Comparison of ENCODE assay signal across 1 cellular context in the genomic region with DNA sequence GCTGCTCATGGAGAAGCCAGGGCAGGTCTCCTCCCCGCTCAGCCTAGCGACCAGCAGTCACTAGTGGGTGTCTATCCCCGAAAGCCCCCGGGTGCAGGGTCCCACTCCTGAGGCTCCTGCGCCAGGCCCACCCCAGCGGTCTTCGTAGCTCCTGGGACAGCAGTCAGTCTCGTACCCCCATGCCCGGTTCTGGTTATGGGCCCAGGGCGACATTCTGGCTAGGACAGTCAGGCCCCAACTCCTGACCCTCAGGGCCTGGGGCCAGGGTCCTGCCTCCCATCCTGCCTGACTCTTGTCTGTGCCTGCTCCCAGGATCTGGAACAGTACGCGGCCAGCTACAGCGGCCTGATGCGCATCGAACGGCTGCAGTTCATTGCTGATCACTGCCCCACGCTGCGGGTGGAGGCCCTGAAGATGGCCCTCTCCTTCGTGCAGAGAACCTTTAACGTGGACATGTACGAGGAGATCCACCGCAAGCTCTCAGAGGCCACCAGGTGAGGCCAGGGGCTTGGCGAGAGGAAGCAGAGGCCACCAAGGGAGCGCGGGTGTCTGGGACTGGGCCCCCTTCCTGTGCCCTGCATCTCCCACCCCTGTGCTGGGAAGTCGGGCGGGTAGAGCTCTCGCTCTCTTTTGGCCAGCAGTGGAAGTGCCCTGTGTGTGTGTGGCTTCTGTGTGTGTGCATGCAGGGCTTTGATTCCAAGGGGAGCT.
TF ChIP-seq lines count a peak whose summit lies in the region.

No MANE protein-coding gene starts in this region.

TF ChIP-seq in H1, 55 proteins besides CTCF, POLR2A, EP300 and RAD21:
- TF ChIP-seq TEAD4 (IDR thresholded peaks at IDR 0.05; ENCODE audit: low read depth, low read length) (no peak), CEBPB (IDR thresholded peaks at IDR 0.05; ENCODE audit: low read depth, low read length) (no peak), EZH2 (IDR thresholded peaks at IDR 0.05; ENCODE audit: low read depth, low read length, severe bottlenecking) (no peak), TAF1 (IDR thresholded peaks at IDR 0.05; ENCODE audit: low read depth, low read length) (no peak), SUZ12 (IDR thresholded peaks at IDR 0.05; ENCODE audit: low read length) (no peak), POLR2AphosphoS5 (IDR thresholded peaks at IDR 0.05; ENCODE audit: low read depth, low read length) (no peak), CBX5 (IDR thresholded peaks at IDR 0.05; ENCODE audit: low read depth, low read length) (no peak), YY1 (IDR thresholded peaks at IDR 0.05; ENCODE audit: low read depth, low read length) (no peak), SAP30 (IDR thresholded peaks at IDR 0.05; ENCODE audit: insufficient read depth, insufficient replicate concordance, low read length) (no peak), SP2 (IDR thresholded peaks at IDR 0.05; ENCODE audit: low read length) (no peak), KDM1A (IDR thresholded peaks at IDR 0.05; ENCODE audit: borderline replicate concordance, low read length) (no peak), TCF12 (IDR thresholded peaks at IDR 0.05; ENCODE audit: low read depth, low read length) (no peak), BACH1 (IDR thresholded peaks at IDR 0.05; ENCODE audit: low read length) (no peak), SIRT6 (IDR thresholded peaks at IDR 0.05; ENCODE audit: low read length) (no peak), POU5F1 (IDR thresholded peaks at IDR 0.05; ENCODE audit: low read depth, low read length) (no peak)
- TF ChIP-seq, protein P1, sequence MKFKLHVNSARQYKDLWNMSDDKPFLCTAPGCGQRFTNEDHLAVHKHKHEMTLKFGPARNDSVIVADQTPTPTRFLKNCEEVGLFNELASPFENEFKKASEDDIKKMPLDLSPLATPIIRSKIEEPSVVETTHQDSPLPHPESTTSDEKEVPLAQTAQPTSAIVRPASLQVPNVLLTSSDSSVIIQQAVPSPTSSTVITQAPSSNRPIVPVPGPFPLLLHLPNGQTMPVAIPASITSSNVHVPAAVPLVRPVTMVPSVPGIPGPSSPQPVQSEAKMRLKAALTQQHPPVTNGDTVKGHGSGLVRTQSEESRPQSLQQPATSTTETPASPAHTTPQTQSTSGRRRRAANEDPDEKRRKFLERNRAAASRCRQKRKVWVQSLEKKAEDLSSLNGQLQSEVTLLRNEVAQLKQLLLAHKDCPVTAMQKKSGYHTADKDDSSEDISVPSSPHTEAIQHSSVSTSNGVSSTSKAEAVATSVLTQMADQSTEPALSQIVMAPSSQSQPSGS (IDR thresholded peaks at IDR 0.05; ENCODE audit: low read length), result no peak
- TF ChIP-seq, protein P2, sequence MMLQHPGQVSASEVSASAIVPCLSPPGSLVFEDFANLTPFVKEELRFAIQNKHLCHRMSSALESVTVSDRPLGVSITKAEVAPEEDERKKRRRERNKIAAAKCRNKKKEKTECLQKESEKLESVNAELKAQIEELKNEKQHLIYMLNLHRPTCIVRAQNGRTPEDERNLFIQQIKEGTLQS (IDR thresholded peaks at IDR 0.05; ENCODE audit: insufficient read depth, low read depth, low read length), result no peak
- TF ChIP-seq, protein P3, sequence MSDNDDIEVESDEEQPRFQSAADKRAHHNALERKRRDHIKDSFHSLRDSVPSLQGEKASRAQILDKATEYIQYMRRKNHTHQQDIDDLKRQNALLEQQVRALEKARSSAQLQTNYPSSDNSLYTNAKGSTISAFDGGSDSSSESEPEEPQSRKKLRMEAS (IDR thresholded peaks at IDR 0.05), result no peak
